In genomic region chr7:158607563-158607962, GRCh38 we compare ENCODE assay signal across 24 cellular contexts. TPM values are rescaled to one million over a fixed set of nuclear protein-coding genes. Genes with fewer than 3 reads are reported as not detected.
DNase-seq lines count a peak whose midpoint lies in the region; ATAC-seq, FAIRE-seq and TF ChIP-seq lines count a peak whose summit lies in the region.
"Had no signal": no experiment of that assay in that cellular context is flagged by ENCODE, and none has a peak within 500 bp of the region (broad histone marks: within the 10 kb centered on the region; RNA-seq: fewer than 3 reads in every experiment).

No MANE protein-coding gene starts in this region.

- no peaks in the 10 kb centered on the region for H4K20me1 ChIP-seq in HepG2 (ENCODE audit: insufficient read depth, low read length)
- H4K20me1 ChIP-seq: BLaER1 had no signal

- H3K9me3 Mint-ChIP-seq in osteocyte (ENCODE audit: unreplicated experiment), result no peaks in the 10 kb centered on the region
- H3K9me3 Mint-ChIP-seq in CD4-positive, alpha-beta T cell, result no peaks in the 10 kb centered on the region
- H3K9me3 Mint-ChIP-seq: CD14-positive monocyte; CD8-positive, alpha-beta T cell had no signal

- H3K4me3 ChIP-seq in liver (ENCODE audit: low read depth in 1 of 3, low read length in 3 of 3) (no peak overlapping the region), HepG2 (replicated peaks in 1 of 3; ENCODE audit: insufficient read depth in 1 of 3, low read depth in 2 of 3, low read length in 3 of 3) (no peak overlapping the region), stomach (no peak overlapping the region), breast epithelium (no peak overlapping the region)
- H3K4me3 ChIP-seq: BLaER1 had no signal

- POLR2A ChIA-PET in HepG2 (lab: Yijun Ruan, JAX), result no interaction called here
- POLR2A ChIA-PET in CD4-positive, alpha-beta T cell (lab: Charles Lee), result no interaction called here

- no peaks in the 10 kb centered on the region for H3K36me3 ChIP-seq in liver (ENCODE audit: control insufficient read depth in 4 of 4, insufficient read depth in 3 of 4, low read depth in 1 of 4, low read length in 3 of 4)
- H3K36me3 ChIP-seq in HepG2 (replicated peaks in 1 of 2; ENCODE audit: control insufficient read depth in 1 of 2, insufficient read depth in 2 of 2, low read length in 2 of 2), result no peaks in the 10 kb centered on the region
- H3K36me3 ChIP-seq in stomach, result peaks cover 0 to 15% (median 0%) of the 10 kb centered on the region in 4 donors
- H3K36me3 ChIP-seq in breast epithelium, result no peaks in the 10 kb centered on the region

- no peak overlapping the region for H3K27ac Mint-ChIP-seq in osteocyte (ENCODE audit: unreplicated experiment)
- no peak overlapping the region for H3K27ac Mint-ChIP-seq in CD4-positive, alpha-beta T cell
- H3K27ac Mint-ChIP-seq: CD14-positive monocyte; CD4-positive, CD25-positive, alpha-beta regulatory T cell; CD8-positive, alpha-beta T cell had no signal

- TF ChIP-seq POLR2A in HepG2 (IDR thresholded peaks at IDR 0.05; ENCODE audit: insufficient read depth in 1 of 2, low read depth in 2 of 2, low read length in 2 of 2) (no peak), stomach (IDR thresholded peaks at IDR 0.05) (no peak), breast epithelium (IDR thresholded peaks at IDR 0.05) (no peak)

- H3K4me2 ChIP-seq in HepG2 (ENCODE audit: low read depth, low read length), result no peak overlapping the region
- H3K4me2 ChIP-seq: BLaER1 had no signal

- DNase-seq in HepG2 (ENCODE audit: low spot score) (no peak), islet precursor cell (peak; percentile 0), osteocyte (ENCODE audit: extremely low spot score, unreplicated experiment) (peak; percentile 34), stomach (no peak), breast epithelium (ENCODE audit: low spot score in 2 of 2) (no peak)
- no peak for DNase-seq in CD4-positive, alpha-beta T cell
- DNase-seq: 8988T; ACHN; BE2C; C1 segment of cervical spinal cord; Caco-2; Calu3; CD4-positive, CD25-positive, alpha-beta regulatory T cell; CD8-positive, alpha-beta T cell; DMS79 treated with DMSO at 0.1 percent for 48 hours; GF-D8 had no signal

- no peak overlapping the region for H3K4me3 Mint-ChIP-seq in osteocyte (ENCODE audit: unreplicated experiment)
- H3K4me3 Mint-ChIP-seq in CD4-positive, alpha-beta T cell, result no peak overlapping the region
- H3K4me3 Mint-ChIP-seq: CD14-positive monocyte; CD4-positive, CD25-positive, alpha-beta regulatory T cell; CD8-positive, alpha-beta T cell had no signal

- TF ChIP-seq CTCF in liver (IDR thresholded peaks at IDR 0.05; ENCODE audit: low read depth, low read length, missing input control) (no peak), HepG2 (CRISPR knock-in tag; IDR thresholded peaks at IDR 0.05) (no peak), osteocyte (IDR thresholded peaks at IDR 0.05) (no peak), stomach (IDR thresholded peaks at IDR 0.05) (no peak), breast epithelium (IDR thresholded peaks at IDR 0.05) (no peak)
- no peak for TF ChIP-seq CTCF in CD4-positive, alpha-beta T cell (IDR thresholded peaks at IDR 0.05)

- H3K4me1 ChIP-seq in liver (ENCODE audit: control insufficient read depth in 4 of 4, insufficient read depth in 4 of 4, low read length in 3 of 4) (no peaks in the 10 kb centered on the region), HepG2 (ENCODE audit: insufficient read depth, low read length) (no peaks in the 10 kb centered on the region), stomach (no peaks in the 10 kb centered on the region), breast epithelium (no peaks in the 10 kb centered on the region)
- H3K4me1 ChIP-seq: BE2C, Caco-2 had no signal

- H3K79me2 ChIP-seq in HepG2 (ENCODE audit: insufficient read depth, low read length), result no peaks in the 10 kb centered on the region

- peak in 1 of 2 donors; percentile 16 for TF ChIP-seq RAD21 in liver (IDR thresholded peaks at IDR 0.05)
- no peak for TF ChIP-seq RAD21 in HepG2 (CRISPR knock-in tag; IDR thresholded peaks at IDR 0.05)

- no peak overlapping the region for H3K27ac ChIP-seq in liver (ENCODE audit: low read depth in 1 of 2, low read length in 2 of 2)
- no peak overlapping the region for H3K27ac ChIP-seq in HepG2 (ENCODE audit: extremely low read length, insufficient read depth, low read length)
- no peak overlapping the region for H3K27ac ChIP-seq in stomach
- no peak overlapping the region for H3K27ac ChIP-seq in breast epithelium
- no peak overlapping the region for H3K27ac ChIP-seq in CD4-positive, alpha-beta T cell (ENCODE audit: low read depth, low read length)
- H3K27ac ChIP-seq: BLaER1 had no signal

- 91% methylated on average over 6 of the region's 6 CpGs for WGBS in liver
- 91% methylated on average over 6 of the region's 6 CpGs for WGBS in HepG2 (ENCODE audit: low lambda C conversion rate)
- WGBS in stomach, 5 donors, result 63 to 79% (median 72%) methylated on average over 4 to 6 of the region's 6 CpGs

- CTCF ChIA-PET in HepG2 (lab: Yijun Ruan, JAX; ENCODE audit: low intra/inter-chr PET ratio, low total read pairs), result no interaction called here
- CTCF ChIA-PET in CD4-positive, alpha-beta T cell (lab: Charles Lee), result interaction anchor here (1.5 kb wide), 1 partner anchor 12 kb away, joined by 5 read pairs; no protein-coding TSS in a partner anchor

- H2AFZ ChIP-seq in HepG2 (ENCODE audit: low read length), result no peak overlapping the region

- H3K27me3 ChIP-seq in liver (ENCODE audit: control insufficient read depth in 4 of 4, insufficient read depth in 4 of 4, low read length in 3 of 4), result no peaks in the 10 kb centered on the region
- H3K27me3 ChIP-seq in HepG2 (ENCODE audit: control insufficient read depth in 1 of 2, insufficient read depth in 2 of 2, low read length in 2 of 2), result no peaks in the 10 kb centered on the region
- no peaks in the 10 kb centered on the region for H3K27me3 ChIP-seq in stomach
- no peaks in the 10 kb centered on the region for H3K27me3 ChIP-seq in breast epithelium
- no peaks in the 10 kb centered on the region for H3K27me3 ChIP-seq in CD4-positive, alpha-beta T cell (ENCODE audit: control insufficient read depth, insufficient read depth, low read length)
- H3K27me3 ChIP-seq: BE2C, BLaER1 had no signal

- TF ChIP-seq EP300 in HepG2 (IDR thresholded peaks at IDR 0.05; ENCODE audit: low read depth in 2 of 2, low read length in 2 of 2) (no peak), HepG2 (CRISPR knock-in tag; IDR thresholded peaks at IDR 0.05; ENCODE audit: borderline replicate concordance) (no peak), stomach (IDR thresholded peaks at IDR 0.05) (no peak)

- H3K9me3 ChIP-seq in liver (ENCODE audit: control insufficient read depth in 4 of 4, low read length in 3 of 4) (no peaks in the 10 kb centered on the region), HepG2 (ENCODE audit: low read length) (no peaks in the 10 kb centered on the region), stomach (no peaks in the 10 kb centered on the region), breast epithelium (no peaks in the 10 kb centered on the region)
- no peaks in the 10 kb centered on the region for H3K9me3 ChIP-seq in CD4-positive, alpha-beta T cell (ENCODE audit: control insufficient read depth, low read length)
- H3K9me3 ChIP-seq: BE2C, BLaER1, Caco-2 had no signal

- no peaks in the 10 kb centered on the region for H3K4me1 Mint-ChIP-seq in osteocyte (ENCODE audit: unreplicated experiment)
- no peaks in the 10 kb centered on the region for H3K4me1 Mint-ChIP-seq in CD4-positive, alpha-beta T cell (ENCODE audit: low read depth)

- ATAC-seq in HepG2, result no peak
- ATAC-seq in CD4-positive, alpha-beta T cell (ENCODE audit: poor library complexity), result no peak
- ATAC-seq: CD8-positive, alpha-beta T cell had no signal

- in situ Hi-C loops in HepG2 (cut with HindIII; ENCODE audit: extremely low pct_ligation_motif_present, low pct_unique_long_range_greater_than_20kb), result no loop called here

- no peaks in the 10 kb centered on the region for H3K36me3 Mint-ChIP-seq in osteocyte (ENCODE audit: unreplicated experiment)
- no peaks in the 10 kb centered on the region for H3K36me3 Mint-ChIP-seq in CD4-positive, alpha-beta T cell (ENCODE audit: low read depth)
- H3K36me3 Mint-ChIP-seq: CD8-positive, alpha-beta T cell had no signal

- H3K27me3 Mint-ChIP-seq in osteocyte (ENCODE audit: unreplicated experiment), result no peaks in the 10 kb centered on the region
- no peaks in the 10 kb centered on the region for H3K27me3 Mint-ChIP-seq in CD4-positive, alpha-beta T cell
- H3K27me3 Mint-ChIP-seq: CD4-positive, CD25-positive, alpha-beta regulatory T cell had no signal

- intact Hi-C loops in HepG2 (cut with micrococcal nuclease; ENCODE audit: unreplicated experiment) (no loop called here), stomach (cut with DNase I; ENCODE audit: low total_unique reads) (no loop called here), breast epithelium (cut with DNase I; ENCODE audit: low total_unique reads) (no loop called here)
- intact Hi-C loops in CD4-positive, alpha-beta T cell (cut with DNase I, micrococcal nuclease), result no loop called here

- no TSS peak for BruUV-seq in HepG2 (replicated peaks; lab: Mats Ljungman, UMichigan)

- FAIRE-seq in HepG2 (lab: Jason Lieb, UNC), result no peak
- FAIRE-seq: A204.1, D721Med, G401.6, GM12891, GM19239 had no signal

- H3K9ac ChIP-seq in liver (ENCODE audit: low read depth in 1 of 2, low read length in 2 of 2) (no peak overlapping the region), HepG2 (ENCODE audit: insufficient read depth, low read depth, low read length) (no peak overlapping the region)
- H3K9ac ChIP-seq: BLaER1 had no signal

RNA-seq across cellular contexts. Expression of gene PTPRN2, which starts 19.9 kb away (rescaled TPM):
- 1 to 10 TPM in 1 of 2 donors, under 1 TPM in 1; 0.75 to 1.9 TPM for total RNA-seq in liver
- polyA plus RNA-seq in liver, result 1 to 10 TPM in 1 of 2 donors, under 1 TPM in 1; 0.96 to 1.2 TPM
- 1.7 and 2.5 TPM in 2 replicates for total RNA-seq in HepG2 (2016; rRNA removed; fragmentation: Illumina TruSeq; extraction: Trizol)
- 0.88 and 1.4 TPM in 2 replicates for total RNA-seq in HepG2 (2016; cell fraction: cytosol; rRNA removed; fragmentation: Illumina TruSeq; extraction: Trizol; ENCODE audit: low read depth)
- total RNA-seq in HepG2 (2016; cell fraction: insoluble cytoplasmic fraction; rRNA removed; fragmentation: Illumina TruSeq; extraction: Trizol), result 1.4 and 2.6 TPM in 2 replicates
- total RNA-seq in HepG2 (2016; cell fraction: membrane; rRNA removed; fragmentation: Illumina TruSeq; extraction: Trizol), result 2.3 TPM in 2 replicates
- total RNA-seq in HepG2 (2016; cell fraction: nucleus; rRNA removed; fragmentation: Illumina TruSeq; extraction: Trizol), result 3.7 and 5.0 TPM in 2 replicates
- 24.2 and 50.0 TPM in 2 replicates for polyA plus RNA-seq in HepG2 (2011; rRNA removed)
- polyA plus RNA-seq in HepG2 (2011; cell fraction: cytosol; rRNA removed), result 42.2 and 59.6 TPM in 2 replicates
- 73.6 and 81.5 TPM in 2 replicates for polyA plus RNA-seq in HepG2 (2011; cell fraction: nucleus; rRNA removed)
- polyA plus RNA-seq in HepG2 (2012), result 49.0 and 72.5 TPM in 2 replicates
- polyA plus RNA-seq in HepG2 (2016; cell fraction: cytosol; fragmentation: Illumina TruSeq; extraction: Trizol; ENCODE audit: low read depth), result 0.94 and 1.3 TPM in 2 replicates
- polyA plus RNA-seq in HepG2 (2016; cell fraction: insoluble cytoplasmic fraction; fragmentation: Illumina TruSeq; extraction: Trizol; ENCODE audit: low read depth), result 2.5 TPM in 2 replicates
- 1.7 and 2.2 TPM in 2 replicates for polyA plus RNA-seq in HepG2 (2016; cell fraction: membrane; fragmentation: Illumina TruSeq; extraction: Trizol; ENCODE audit: low read depth)
- polyA plus RNA-seq in HepG2 (2016; cell fraction: nucleus; fragmentation: Illumina TruSeq; extraction: Trizol; ENCODE audit: insufficient read depth, low read depth), result 3.0 and 5.1 TPM in 2 replicates
- polyA minus RNA-seq in HepG2 (2011; rRNA and poly(A)+ RNA removed; ENCODE audit: low replicate concordance), result 35.1 TPM in 1 of 2 replicates, not detected in the other
- polyA minus RNA-seq in HepG2 (2011; cell fraction: cytosol; rRNA and poly(A)+ RNA removed), result 18.6 and 43.5 TPM in 2 replicates
- polyA minus RNA-seq in HepG2 (2011; cell fraction: nucleus; rRNA and poly(A)+ RNA removed), result 33.3 and 45.4 TPM in 2 replicates
- 0.50 and 0.59 TPM in 2 replicates for total RNA-seq in osteocyte
- total RNA-seq in stomach, result 100 to 1,000 TPM in 1 of 5 donors, 10 to 100 TPM in 4; 35.8 to 136 (median 66.3) TPM
- polyA plus RNA-seq in stomach, result 10 to 100 TPM in 1 of 3 donors, 1 to 10 TPM in 2; 4.9 to 10.8 (median 9.0) TPM
- total RNA-seq in breast epithelium, result 1 to 10 TPM; 1.6 to 2.2 (median 2.2) TPM
- under 1 TPM; 0.34 to 0.44 TPM for total RNA-seq in CD4-positive, alpha-beta T cell

Comparison
In these comparisons a context has a peak if more than half of its experiments do, and no peak if none do; other contexts are left out.
1. DNase-seq: peak in islet precursor cell (single experiment) and osteocyte (single experiment); none in HepG2 (single experiment), stomach (single experiment), breast epithelium (0 of 2) and CD4-positive, alpha-beta T cell (0 of 10).
2. RNA of gene PTPRN2, which starts 19.9 kb away (total RNA-seq): 35.8 to 136 TPM in stomach; 0.88 to 5.0 TPM in HepG2, 1.6 to 2.2 TPM in breast epithelium, 0.75 to 1.9 TPM in liver, 0.50 to 0.59 TPM in osteocyte and 0.34 to 0.44 TPM in CD4-positive, alpha-beta T cell; every median in the first group is over 4 times any median in the second.